Comparison of ENCODE assay signal across 23 cellular contexts in the genomic region with DNA sequence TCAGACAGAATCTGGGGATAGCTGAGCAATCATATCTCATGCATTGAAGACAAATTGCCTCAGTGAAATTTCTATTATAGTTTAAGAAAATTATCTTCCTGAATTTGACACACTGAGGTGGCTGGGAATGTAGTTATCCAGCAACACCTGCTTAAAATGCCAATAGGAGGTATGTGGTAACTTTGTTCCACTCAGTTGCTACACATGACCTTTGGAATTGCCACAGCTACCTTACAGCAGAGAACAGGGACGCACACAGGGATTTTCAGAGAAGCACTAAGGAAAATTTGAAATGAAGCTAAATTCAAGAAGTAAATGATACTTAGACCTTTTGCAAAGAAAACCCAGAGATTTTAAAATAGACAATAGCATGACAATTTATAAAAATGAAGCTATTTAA.
A peak's percentile ranks its signal among the peaks of the same experiment; 100 is the strongest.
DNase-seq lines count a peak whose midpoint lies in the region; ATAC-seq, FAIRE-seq and TF ChIP-seq lines count a peak whose summit lies in the region.
"Had no signal": no experiment of that assay in that cellular context is flagged by ENCODE, and none has a peak within 500 bp of the region (broad histone marks: within the 10 kb centered on the region; RNA-seq: fewer than 3 reads in every experiment).

No MANE protein-coding gene starts in this region.

- TF ChIP-seq EP300 in sigmoid colon (IDR thresholded peaks at IDR 0.05): no peak

- FAIRE-seq in pancreas (lab: Jason Lieb, UNC): no peak
- FAIRE-seq: GM19239, HTR-8/SVneo, RCC 7860 had no signal

- H2AFZ ChIP-seq in hepatocyte: no peak overlapping the region

- H3K4me1 ChIP-seq in hepatocyte (ENCODE audit: insufficient read depth): no peaks in the 10 kb centered on the region
- H3K4me1 ChIP-seq in pancreas: peaks cover 0 to 3% (median 0%) of the 10 kb centered on the region in 3 donors
- H3K4me1 ChIP-seq in sigmoid colon: peaks cover 0 to 4% (median 0%) of the 10 kb centered on the region in 4 donors

- intact Hi-C loops in Right ventricle myocardium superior (cut with DNase I): no loop called here
- intact Hi-C loops in left cardiac atrium (cut with DNase I): no loop called here
- intact Hi-C loops in pancreas (cut with DNase I): no loop called here
- intact Hi-C loops in sigmoid colon (cut with DNase I): no loop called here

- no peaks in the 10 kb centered on the region for H3K9me2 ChIP-seq in hepatocyte (replicated peaks; ENCODE audit: insufficient read depth)

- peaks cover 5% of the 10 kb centered on the region for H3K9me3 ChIP-seq in hepatocyte (ENCODE audit: low read depth)
- H3K9me3 ChIP-seq in pancreas: no peaks in the 10 kb centered on the region
- H3K9me3 ChIP-seq in sigmoid colon: no peaks in the 10 kb centered on the region

- H3K27ac ChIP-seq in hepatocyte: no peak overlapping the region
- H3K27ac ChIP-seq in pancreas: no peak overlapping the region
- no peak overlapping the region for H3K27ac ChIP-seq in sigmoid colon

- TF ChIP-seq CTCF in hepatocyte (IDR thresholded peaks at IDR 0.05; ENCODE audit: poor library complexity) (no peak), pancreas (IDR thresholded peaks at IDR 0.05) (no peak), sigmoid colon (IDR thresholded peaks at IDR 0.05) (no peak)

- DNase-seq in Right ventricle myocardium superior (no peak), left cardiac atrium (no peak), hepatocyte (ENCODE audit: low spot score) (peak; percentile 18), pancreas (peak in 3 of 6 donors; percentile 6 to 19 (median 11)), AG08395 (ENCODE audit: low spot score) (no peak), NAMALWA (ENCODE audit: low spot score) (no peak), sigmoid colon (no peak)
- DNase-seq: 8988T; CD4-positive, alpha-beta T cell; DMS153; GDM1; GOT3; MM.1S; NCI-H1105; NCI-H2081 treated with DMSO at 0.1 percent for 48 hours; NCI-H446 treated with DMSO at 0.1 percent for 48 hours; NCI-H748 treated with DMSO at 0.1 percent for 48 hours; SHP77 had no signal

- H3K27me3 ChIP-seq in hepatocyte: no peaks in the 10 kb centered on the region
- H3K27me3 ChIP-seq in pancreas: no peaks in the 10 kb centered on the region
- no peaks in the 10 kb centered on the region for H3K27me3 ChIP-seq in sigmoid colon

- H3K36me3 ChIP-seq in hepatocyte (replicated peaks; ENCODE audit: insufficient read depth, low read depth): no peaks in the 10 kb centered on the region
- H3K36me3 ChIP-seq in pancreas: no peaks in the 10 kb centered on the region
- H3K36me3 ChIP-seq in sigmoid colon: no peaks in the 10 kb centered on the region

- H4K20me1 ChIP-seq in hepatocyte (ENCODE audit: insufficient read depth, poor library complexity, severe bottlenecking): no peaks in the 10 kb centered on the region

- no peak for TF ChIP-seq POLR2A in sigmoid colon (IDR thresholded peaks at IDR 0.05)

- no peaks in the 10 kb centered on the region for H3K79me2 ChIP-seq in hepatocyte

- H3K4me3 ChIP-seq in hepatocyte (no peak overlapping the region), pancreas (no peak overlapping the region), sigmoid colon (no peak overlapping the region)

- ATAC-seq in Right ventricle myocardium superior (ENCODE audit: poor library complexity): peak; percentile 89
- ATAC-seq in left cardiac atrium: no peak
- ATAC-seq in pancreas: peak; percentile 83 to 92 (median 91)
- ATAC-seq in GM19035 (IDR thresholded peaks at IDR 0.05; ENCODE audit: unreplicated experiment): no peak
- ATAC-seq: HCT116 had no signal

- WGBS in hepatocyte (ENCODE audit: low lambda C conversion rate, missing lambda C conversion rate): 62% methylated on average over 1 of the region's 1 CpG
- WGBS in pancreas, 2 donors: 22 to 28% methylated on average over 1 of the region's 1 CpG
- WGBS in sigmoid colon, 2 donors: 47 to 63% methylated on average over 1 of the region's 1 CpG

- peak overlapping the region; percentile 36 for H3K4me2 ChIP-seq in hepatocyte

Comparison
In these comparisons a context has a peak if more than half of its experiments do, and no peak if none do; other contexts are left out.
1. ATAC-seq: peak in Right ventricle myocardium superior (single experiment) and pancreas (4 of 4); none in left cardiac atrium (0 of 2) and GM19035 (single experiment).